ENCODE assay signal across 19 cellular contexts in the genomic region with DNA sequence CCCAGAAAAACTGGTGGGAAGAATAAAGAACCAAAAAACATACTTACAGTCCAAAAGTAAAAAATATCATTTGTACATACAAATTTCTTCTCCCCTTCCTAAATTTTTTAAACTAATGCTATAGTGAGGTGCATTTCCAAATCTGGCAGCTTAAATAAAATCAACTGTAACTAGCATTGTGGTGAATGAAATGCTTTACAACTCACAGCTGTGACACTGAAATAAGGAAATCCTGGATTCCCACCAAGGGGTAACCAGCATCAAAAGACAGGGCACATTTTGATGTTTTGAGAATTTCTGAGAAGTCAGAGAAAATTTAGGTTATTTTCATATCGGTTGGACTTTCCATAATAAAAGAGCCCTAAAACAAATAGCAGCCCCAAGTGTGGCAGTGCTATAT. TPM values are rescaled to one million over a fixed set of nuclear protein-coding genes. Genes with fewer than 3 reads are reported as not detected.
DNase-seq lines count a peak whose midpoint lies in the region; ATAC-seq and TF ChIP-seq lines count a peak whose summit lies in the region.
"Had no signal": no experiment of that assay in that cellular context is flagged by ENCODE, and none has a peak within 500 bp of the region (broad histone marks: within the 10 kb centered on the region; RNA-seq: fewer than 3 reads in every experiment).

No MANE protein-coding gene starts in this region.

- no peak for TF ChIP-seq POLR2A in sigmoid colon (IDR thresholded peaks at IDR 0.05)

- no peak overlapping the region for H3K4me3 ChIP-seq in DND-41 (ENCODE audit: low read depth in 1 of 2, low read length in 2 of 2)
- no peak overlapping the region for H3K4me3 ChIP-seq in trophoblast cell (ENCODE audit: low read depth, low read length)
- H3K4me3 ChIP-seq in sigmoid colon: no peak overlapping the region

- H2BK12ac ChIP-seq in trophoblast cell (ENCODE audit: low read length): no peak overlapping the region

- no peak overlapping the region for H3K4ac ChIP-seq in trophoblast cell (ENCODE audit: low read depth, low read length)

- H4K20me1 ChIP-seq in DND-41 (ENCODE audit: insufficient read depth, low read length): no peaks in the 10 kb centered on the region

- no peak for TF ChIP-seq EP300 in sigmoid colon (IDR thresholded peaks at IDR 0.05)

- H2AFZ ChIP-seq in DND-41 (ENCODE audit: low read depth, low read length) (no peak overlapping the region), trophoblast cell (ENCODE audit: insufficient read depth, low read length, poor library complexity) (no peak overlapping the region)

- H4K12ac ChIP-seq in trophoblast cell (ENCODE audit: low read depth, low read length): no peak overlapping the region

- H3K4me3 Mint-ChIP-seq in activated T-cell treated with anti-CD3 and anti-CD28 coated beads, Interleukin-2, amount 50 U/mL, for 24 hours: peak overlapping the region; percentile 52
- peak overlapping the region in 1 of 3 donors; percentile 58 for H3K4me3 Mint-ChIP-seq in T-cell
- H3K4me3 Mint-ChIP-seq in activated naive CD8-positive, alpha-beta T cell treated with anti-CD3 and anti-CD28 coated beads, Interleukin-2, amount 50 U/mL, for 24 hours: peak overlapping the region; percentile 69
- H3K4me3 Mint-ChIP-seq: IgD-negative memory B cell had no signal

- H3K9ac ChIP-seq in DND-41 (ENCODE audit: low read depth, low read length) (no peak overlapping the region), trophoblast cell (ENCODE audit: low read length) (no peak overlapping the region)

- intact Hi-C loops in sigmoid colon (cut with DNase I): no loop called here

- H3K23ac ChIP-seq in trophoblast cell (ENCODE audit: low read length): no peak overlapping the region

- H3K14ac ChIP-seq in trophoblast cell (ENCODE audit: low read length): no peak overlapping the region

- no peak overlapping the region for H4K8ac ChIP-seq in trophoblast cell (ENCODE audit: low read depth, low read length)

- no peaks in the 10 kb centered on the region for H3K9me3 Mint-ChIP-seq in activated T-cell treated with anti-CD3 and anti-CD28 coated beads, Interleukin-2, amount 50 U/mL, for 24 hours
- H3K9me3 Mint-ChIP-seq in T-cell: peaks cover 0 to 6% (median 0%) of the 10 kb centered on the region in 3 donors
- H3K9me3 Mint-ChIP-seq in activated naive CD8-positive, alpha-beta T cell treated with anti-CD3 and anti-CD28 coated beads, Interleukin-2, amount 50 U/mL, for 24 hours: peaks cover 9% of the 10 kb centered on the region

- no peak overlapping the region for H2BK120ac ChIP-seq in trophoblast cell (ENCODE audit: insufficient read depth, low read length, poor library complexity)

- peaks cover 94% of the 10 kb centered on the region for H3K4me1 Mint-ChIP-seq in activated T-cell treated with anti-CD3 and anti-CD28 coated beads, Interleukin-2, amount 50 U/mL, for 24 hours (ENCODE audit: low read depth)
- H3K4me1 Mint-ChIP-seq in T-cell: peaks cover 92 to 93% (median 93%) of the 10 kb centered on the region in 3 donors
- H3K4me1 Mint-ChIP-seq in activated naive CD8-positive, alpha-beta T cell treated with anti-CD3 and anti-CD28 coated beads, Interleukin-2, amount 50 U/mL, for 24 hours: peaks cover 95% of the 10 kb centered on the region

- H2AK5ac ChIP-seq in trophoblast cell (ENCODE audit: low read length): no peak overlapping the region

- no CpG with 5 or more reads among the region's 1 CpG for WGBS in trophoblast cell (ENCODE audit: extremely low coverage, insufficient coverage, insufficient read length)
- 70 to 95% methylated on average over 1 of the region's 1 CpG for WGBS in sigmoid colon, 2 donors

- H3K79me2 ChIP-seq in DND-41 (ENCODE audit: insufficient read depth, low read length) (no peaks in the 10 kb centered on the region), trophoblast cell (ENCODE audit: control insufficient read depth, insufficient read depth, low read length, poor library complexity) (no peaks in the 10 kb centered on the region)

- H2BK5ac ChIP-seq in trophoblast cell (ENCODE audit: low read depth, low read length, poor library complexity): no peak overlapping the region

- H3K9me3 ChIP-seq in DND-41 (ENCODE audit: insufficient read depth, low read length, severe bottlenecking) (no peaks in the 10 kb centered on the region), trophoblast cell (ENCODE audit: insufficient read depth, low read depth, low read length) (no peaks in the 10 kb centered on the region), sigmoid colon (no peaks in the 10 kb centered on the region)

- peaks cover 81% of the 10 kb centered on the region for H3K36me3 Mint-ChIP-seq in activated T-cell treated with anti-CD3 and anti-CD28 coated beads, Interleukin-2, amount 50 U/mL, for 24 hours (ENCODE audit: low read depth)
- peaks cover 47% of the 10 kb centered on the region for H3K36me3 Mint-ChIP-seq in T-cell
- peaks cover 77% of the 10 kb centered on the region for H3K36me3 Mint-ChIP-seq in activated naive CD8-positive, alpha-beta T cell treated with anti-CD3 and anti-CD28 coated beads, Interleukin-2, amount 50 U/mL, for 24 hours (ENCODE audit: low read depth)

- TF ChIP-seq CTCF in DND-41 (IDR thresholded peaks at IDR 0.05; ENCODE audit: borderline replicate concordance, extremely low read depth, low read length, poor library complexity, severe bottlenecking) (no peak), sigmoid colon (IDR thresholded peaks at IDR 0.05) (no peak)

- no peaks in the 10 kb centered on the region for H3K27me3 ChIP-seq in DND-41 (ENCODE audit: insufficient read depth, low read length, poor library complexity)
- no peaks in the 10 kb centered on the region for H3K27me3 ChIP-seq in trophoblast cell (ENCODE audit: insufficient read depth, low read length)
- H3K27me3 ChIP-seq in sigmoid colon: no peaks in the 10 kb centered on the region

- H3K18ac ChIP-seq in trophoblast cell (ENCODE audit: low read length): no peak overlapping the region

- H3K36me3 ChIP-seq in DND-41 (ENCODE audit: insufficient read depth, low read length): no peaks in the 10 kb centered on the region
- H3K36me3 ChIP-seq in trophoblast cell (ENCODE audit: control insufficient read depth in 1 of 2, insufficient read depth in 2 of 2, low read length in 2 of 2): no peaks in the 10 kb centered on the region
- H3K36me3 ChIP-seq in sigmoid colon: no peaks in the 10 kb centered on the region

- no peak for DNase-seq in activated T-cell treated with anti-CD3 and anti-CD28 coated beads, Interleukin-2, amount 50 U/mL, for 24 hours
- DNase-seq in activated T-cell treated with anti-CD3 and anti-CD28 coated beads, Interleukin-2, amount 50 U/mL, for 1 hour: no peak
- peak; percentile 22 for DNase-seq in DND-41
- no peak for DNase-seq in T-cell
- DNase-seq in activated naive CD8-positive, alpha-beta T cell treated with anti-CD3 and anti-CD28 coated beads, Interleukin-2, amount 50 U/mL, for 24 hours: no peak
- no peak for DNase-seq in retina
- no peak for DNase-seq in trophoblast cell
- no peak for DNase-seq in sigmoid colon
- DNase-seq: AML-193; CD4-positive, CD25-positive, alpha-beta regulatory T cell; DMS79 treated with DMSO at 0.1 percent for 48 hours; GOT3; NCI-H1092; NCI-H2227 treated with DMSO at 0.1 percent for 48 hours; NCI-H526; OCI-M1 had no signal

- H3K27ac ChIP-seq in DND-41 (ENCODE audit: low read length) (peak overlapping the region; percentile 46; the same call in 1 of the 2 replicates), trophoblast cell (ENCODE audit: low read depth, low read length) (no peak overlapping the region), sigmoid colon (no peak overlapping the region)
- H3K27ac ChIP-seq: RWPE1 had no signal

- peak overlapping the region; percentile 90 for H3K27ac Mint-ChIP-seq in activated T-cell treated with anti-CD3 and anti-CD28 coated beads, Interleukin-2, amount 50 U/mL, for 24 hours
- H3K27ac Mint-ChIP-seq in T-cell: peak overlapping the region; percentile 61 to 90
- H3K27ac Mint-ChIP-seq in activated naive CD8-positive, alpha-beta T cell treated with anti-CD3 and anti-CD28 coated beads, Interleukin-2, amount 50 U/mL, for 24 hours: peak overlapping the region; percentile 94
- H3K27ac Mint-ChIP-seq: IgD-negative memory B cell had no signal

- H3K79me1 ChIP-seq in trophoblast cell (ENCODE audit: low read length): no peaks in the 10 kb centered on the region

- H4K91ac ChIP-seq in trophoblast cell (ENCODE audit: low read depth, low read length): no peak overlapping the region

- POLR2A ChIA-PET in T-cell (lab: Charles Lee): interaction anchor here in 1 of 2 donors (0.6 to 1.4 kb wide), 3 partner anchors 22 to 208 kb away, joined by 3 to 6 read pairs (median 4); no protein-coding TSS in a partner anchor

- H3K4me1 ChIP-seq in DND-41 (ENCODE audit: insufficient read depth, low read length) (peaks cover 33% of the 10 kb centered on the region), trophoblast cell (ENCODE audit: control insufficient read depth in 1 of 2, insufficient read depth in 2 of 2, low read length in 2 of 2) (no peaks in the 10 kb centered on the region), sigmoid colon (no peaks in the 10 kb centered on the region)

- ATAC-seq in DND-41 (ENCODE audit: insufficient read depth, low read depth) (peak; percentile 65), T-cell (replicated peaks in 1 of 4) (no peak)
- no peak for ATAC-seq in activated naive CD8-positive, alpha-beta T cell treated with anti-CD3 and anti-CD28 coated beads, Interleukin-2, amount 50 U/mL, for 24 hours

- H3K27me3 Mint-ChIP-seq in activated T-cell treated with anti-CD3 and anti-CD28 coated beads, Interleukin-2, amount 50 U/mL, for 24 hours: no peaks in the 10 kb centered on the region
- no peaks in the 10 kb centered on the region for H3K27me3 Mint-ChIP-seq in T-cell
- no peaks in the 10 kb centered on the region for H3K27me3 Mint-ChIP-seq in activated naive CD8-positive, alpha-beta T cell treated with anti-CD3 and anti-CD28 coated beads, Interleukin-2, amount 50 U/mL, for 24 hours
- H3K27me3 Mint-ChIP-seq: IgD-negative memory B cell had no signal

- CTCF ChIA-PET in T-cell (lab: Charles Lee): interaction anchor here in 1 of 2 donors (0.6 kb wide), 2 partner anchors 112 to 299 kb away, joined by 3 read pairs; no protein-coding TSS in a partner anchor

- H3K4me2 ChIP-seq in DND-41 (ENCODE audit: insufficient read depth, low read length): peak overlapping the region; percentile 16; the same call in 1 of the 2 replicates
- H3K4me2 ChIP-seq in trophoblast cell (ENCODE audit: low read length): no peak overlapping the region

RNA-seq across cellular contexts. Expression of gene BACH2, which starts 27.3 kb away (rescaled TPM):
- total RNA-seq in T-cell: 100 to 1,000 TPM in 2 of 5 donors, 10 to 100 TPM in 3; 81.9 to 196 (median 96.7) TPM
- 4.4 and 5.2 TPM in 2 replicates for polyA plus RNA-seq in trophoblast cell (2013)
- 1 to 10 TPM; 1.1 to 4.6 (median 2.1) TPM for total RNA-seq in sigmoid colon
- polyA plus RNA-seq in sigmoid colon: 1 to 10 TPM in 1 of 3 donors, under 1 TPM in 2; under 0.01 to 5.6 (median 0.23) TPM
- total RNA-seq: HT-29 had no signal

Comparison
In these comparisons a context has a peak if more than half of its experiments do, and no peak if none do; other contexts are left out.
1. RNA of gene BACH2, which starts 27.3 kb away (total RNA-seq): 81.9 to 196 TPM in T-cell; 1.1 to 4.6 TPM in sigmoid colon; every median in the first group is over 10 times any median in the second.
2. Peak in every context shown above with its lines, with median percentiles within 50 percentile points of each other: H3K27ac Mint-ChIP-seq.